ENCODE assay signal across 17 cellular contexts in the genomic region with DNA sequence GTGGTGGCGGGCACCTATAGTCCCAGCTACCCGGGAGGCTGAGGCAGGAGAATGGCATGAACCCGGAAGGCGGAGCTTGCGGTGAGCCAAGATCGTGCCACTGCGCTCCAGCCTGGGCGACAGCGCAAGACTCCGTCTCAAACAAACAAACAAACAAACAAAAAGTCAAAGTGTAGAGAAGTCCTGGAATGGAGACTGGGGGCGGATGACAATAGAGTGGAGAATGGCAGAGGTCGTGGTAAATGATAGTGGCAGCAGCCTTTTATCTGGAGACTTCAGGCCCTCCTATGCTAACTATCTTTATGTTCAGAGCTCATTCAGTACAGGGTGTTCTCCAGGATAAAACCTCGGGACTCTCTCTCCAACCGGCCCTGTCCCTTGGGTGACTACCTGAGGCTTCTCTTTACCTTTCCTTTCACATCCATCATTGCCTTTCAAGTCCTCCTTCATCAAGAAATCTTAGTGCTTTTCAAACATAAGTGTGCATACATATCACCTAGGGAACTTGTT. TPM values are rescaled to one million over a fixed set of nuclear protein-coding genes. Genes with fewer than 3 reads are reported as not detected.
DNase-seq lines count a peak whose midpoint lies in the region; ATAC-seq and TF ChIP-seq lines count a peak whose summit lies in the region.
"Had no signal": no experiment of that assay in that cellular context is flagged by ENCODE, and none has a peak within 500 bp of the region (broad histone marks: within the 10 kb centered on the region; RNA-seq: fewer than 3 reads in every experiment).

No MANE protein-coding gene starts in this region.

- POLR2A ChIA-PET in Caco-2 (lab: Charles Lee) (interaction anchor here (1.0 kb wide), 1 partner anchor 13 kb away, joined by 3 read pairs; no protein-coding TSS in a partner anchor), RWPE1 (lab: Yijun Ruan, JAX; ENCODE audit: low non-redundant PET) (no interaction called here)

- intact Hi-C loops in Caco-2 (cut with micrococcal nuclease; ENCODE audit: unreplicated experiment) = loop anchor here (2.0 kb wide), 1 partner anchor 13 kb away; no protein-coding TSS in a partner anchor

- H2AFZ ChIP-seq in neural progenitor cell (replicated peaks) = no peak overlapping the region

- H3K79me2 ChIP-seq in neural progenitor cell (ENCODE audit: low read depth) = peaks cover 24% of the 10 kb centered on the region

- H3K4me3 Mint-ChIP-seq in Caco-2 (ENCODE audit: unreplicated experiment) (peak overlapping the region; percentile 44), neural progenitor cell (peak overlapping the region; percentile 75)
- H3K4me3 Mint-ChIP-seq in central memory CD8-positive, alpha-beta T cell = peak overlapping the region; percentile 51

- H3K36me3 ChIP-seq in Caco-2 (ENCODE audit: control insufficient read depth, insufficient read depth, low read length) (no peaks in the 10 kb centered on the region), neural progenitor cell (no peaks in the 10 kb centered on the region)
- H3K36me3 ChIP-seq: prostate gland had no signal

- no peak for ATAC-seq in central memory CD8-positive, alpha-beta T cell (replicated peaks; ENCODE audit: extremely low read depth, poor library complexity, severe bottlenecking)
- ATAC-seq: left ventricle myocardium superior had no signal

- no peak for TF ChIP-seq CTCF in Caco-2 (IDR thresholded peaks at IDR 0.05; ENCODE audit: insufficient read depth in 1 of 2, low read depth in 1 of 2, low read length in 1 of 2, severe bottlenecking in 1 of 2, unreplicated experiment in 1 of 2)
- TF ChIP-seq CTCF in RWPE1 (conservative IDR thresholded peaks at IDR 0.05; ENCODE audit: low read depth) = no peak
- TF ChIP-seq CTCF in neural progenitor cell (IDR thresholded peaks at IDR 0.05) = no peak
- TF ChIP-seq CTCF in GM20000 (IDR thresholded peaks at IDR 0.05; ENCODE audit: extremely low read depth, missing control alignments) = no peak

- no peaks in the 10 kb centered on the region for H3K27me3 ChIP-seq in Caco-2 (replicated peaks; ENCODE audit: control insufficient read depth, insufficient read depth, low read length)
- H3K27me3 ChIP-seq in neural progenitor cell = peaks cover 10% of the 10 kb centered on the region

- H3K36me3 Mint-ChIP-seq in Caco-2 (ENCODE audit: insufficient read depth, unreplicated experiment) = peaks cover 17% of the 10 kb centered on the region
- peaks cover 9% of the 10 kb centered on the region for H3K36me3 Mint-ChIP-seq in central memory CD8-positive, alpha-beta T cell (ENCODE audit: insufficient read depth)
- no peaks in the 10 kb centered on the region for H3K36me3 Mint-ChIP-seq in neural progenitor cell

- H3K4me2 ChIP-seq in neural progenitor cell = no peak overlapping the region

- no peak overlapping the region for H3K27ac Mint-ChIP-seq in Caco-2 (ENCODE audit: unreplicated experiment)
- H3K27ac Mint-ChIP-seq in central memory CD8-positive, alpha-beta T cell (ENCODE audit: low read depth) = no peak overlapping the region
- no peak overlapping the region for H3K27ac Mint-ChIP-seq in neural progenitor cell

- no peak overlapping the region for H3K4me3 ChIP-seq in Caco-2 (ENCODE audit: low read depth, low read length)
- H3K4me3 ChIP-seq in neural progenitor cell = no peak overlapping the region

- peaks cover 19% of the 10 kb centered on the region for H3K4me1 Mint-ChIP-seq in Caco-2 (ENCODE audit: low read depth, unreplicated experiment)
- H3K4me1 Mint-ChIP-seq in central memory CD8-positive, alpha-beta T cell = peaks cover 39% of the 10 kb centered on the region
- H3K4me1 Mint-ChIP-seq in neural progenitor cell = peaks cover 30% of the 10 kb centered on the region

- no peaks in the 10 kb centered on the region for H4K20me1 ChIP-seq in neural progenitor cell (ENCODE audit: low read depth)

- H3K9me3 Mint-ChIP-seq in Caco-2 (ENCODE audit: unreplicated experiment) = no peaks in the 10 kb centered on the region
- no peaks in the 10 kb centered on the region for H3K9me3 Mint-ChIP-seq in central memory CD8-positive, alpha-beta T cell
- H3K9me3 Mint-ChIP-seq in neural progenitor cell = no peaks in the 10 kb centered on the region

- DNase-seq in Caco-2 = no peak
- no peak for DNase-seq in RWPE1 (ENCODE audit: low spot score)
- no peak for DNase-seq in central memory CD8-positive, alpha-beta T cell (ENCODE audit: low spot score in 2 of 2)
- no peak for DNase-seq in neural progenitor cell (ENCODE audit: low spot score)
- no peak for DNase-seq in foreskin melanocyte
- DNase-seq in GM20000 (ENCODE audit: low spot score) = no peak
- no peak for DNase-seq in NCI-H1694 (lab: John Stamatoyannopoulos, UW)
- DNase-seq: activated CD4-positive, alpha-beta T cell treated with anti-CD3 and anti-CD28 coated beads, Interleukin-2, amount 50 U/mL, for 4 hours; IMR-90; left ventricle myocardium superior; MV-4-11; NCI-H2029 treated with DMSO at 0.1 percent for 48 hours; NCI-H510A treated with DMSO at 0.1 percent for 48 hours; SIG-M5; stimulated activated naive CD4-positive, alpha-beta T cell; T-helper 9 cell had no signal

- H3K27ac ChIP-seq in RWPE1 (peak overlapping the region; percentile 89; the same call in 1 of the 2 replicates), neural progenitor cell (no peak overlapping the region)
- H3K27ac ChIP-seq: prostate gland had no signal

- H3K9me3 ChIP-seq in Caco-2 (no peaks in the 10 kb centered on the region), neural progenitor cell (ENCODE audit: low read depth) (no peaks in the 10 kb centered on the region)
- H3K9me3 ChIP-seq: prostate gland had no signal

- CTCF ChIA-PET in Caco-2 (lab: Charles Lee) (interaction anchor here (0.7 kb wide), 1 partner anchor 853 kb away, joined by 3 read pairs; no protein-coding TSS in a partner anchor), RWPE1 (lab: Yijun Ruan, JAX) (interaction anchor here (0.6 to 0.9 kb wide), 3 partner anchors 9 to 20 kb away, joined by 3 to 4 read pairs (median 3); no protein-coding TSS in a partner anchor)

- H3K9ac ChIP-seq in neural progenitor cell = no peak overlapping the region

- BruUV-seq in Caco-2 (replicated peaks; lab: Mats Ljungman, UMichigan) = no TSS peak

- H3K27me3 Mint-ChIP-seq in Caco-2 (ENCODE audit: insufficient read depth, unreplicated experiment) (no peaks in the 10 kb centered on the region), neural progenitor cell (ENCODE audit: insufficient read depth, low read depth) (peaks cover 10% of the 10 kb centered on the region)
- no peaks in the 10 kb centered on the region for H3K27me3 Mint-ChIP-seq in central memory CD8-positive, alpha-beta T cell

- H3K4me1 ChIP-seq in Caco-2 (peaks cover 17% of the 10 kb centered on the region), neural progenitor cell (peaks cover 18% of the 10 kb centered on the region)

- peaks cover 29% of the 10 kb centered on the region for H3F3A ChIP-seq in neural progenitor cell (ENCODE audit: low read depth)

RNA-seq across cellular contexts. Expression of gene FKBPL, which starts 1.4 kb away (rescaled TPM):
- 8.9 and 9.1 TPM in 2 replicates for total RNA-seq in Caco-2 (2022)
- 3.6 and 11.8 TPM in 2 replicates for total RNA-seq in neural progenitor cell (ENCODE audit: low replicate concordance)

RNA-seq across cellular contexts. Expression of gene ATF6B, which starts 3.4 kb away (rescaled TPM):
- total RNA-seq in Caco-2 (2022) (61.5 and 64.9 TPM in 2 replicates), neural progenitor cell (ENCODE audit: low replicate concordance) (19.4 and 41.8 TPM in 2 replicates)

RNA-seq across cellular contexts. Expression of gene PRRT1, which starts 20.2 kb away (rescaled TPM):
- total RNA-seq in Caco-2 (2022) (2.0 and 3.6 TPM in 2 replicates), neural progenitor cell (ENCODE audit: low replicate concordance) (0.40 TPM in 1 of 2 replicates, not detected in the other)
- total RNA-seq: IMR-90 had no signal

RNA-seq across cellular contexts. Expression of gene TNXB, which starts 22.4 kb away (rescaled TPM):
- total RNA-seq in Caco-2 (2022) (2.7 and 3.9 TPM in 2 replicates), neural progenitor cell (ENCODE audit: low replicate concordance) (0.71 and 3.2 TPM in 2 replicates)
- total RNA-seq: IMR-90 had no signal

RNA-seq across cellular contexts. Expression of gene PPT2, which starts 22.4 kb away (rescaled TPM):
- total RNA-seq in Caco-2 (2022) (80.8 and 92.5 TPM in 2 replicates), neural progenitor cell (ENCODE audit: low replicate concordance) (18.6 and 38.2 TPM in 2 replicates)
